ENCODE assay signal across 1 cellular context in genomic region chr6:139648430-139649000, GRCh38.
TF ChIP-seq lines count a peak whose summit lies in the region.

No MANE protein-coding gene starts in this region.

TF ChIP-seq in GM12878, 131 proteins besides CTCF, POLR2A, EP300 and RAD21:
- no peak for TF ChIP-seq ATF2 (IDR thresholded peaks at IDR 0.05; ENCODE audit: low read length)
- no peak for TF ChIP-seq PBX3 (IDR thresholded peaks at IDR 0.05; ENCODE audit: insufficient replicate concordance, low read depth, low read length)
- no peak for TF ChIP-seq ESRRA (IDR thresholded peaks at IDR 0.05; ENCODE audit: low read length)
- no peak for TF ChIP-seq BACH1 (IDR thresholded peaks at IDR 0.05; ENCODE audit: borderline replicate concordance)
